In the genomic region with DNA sequence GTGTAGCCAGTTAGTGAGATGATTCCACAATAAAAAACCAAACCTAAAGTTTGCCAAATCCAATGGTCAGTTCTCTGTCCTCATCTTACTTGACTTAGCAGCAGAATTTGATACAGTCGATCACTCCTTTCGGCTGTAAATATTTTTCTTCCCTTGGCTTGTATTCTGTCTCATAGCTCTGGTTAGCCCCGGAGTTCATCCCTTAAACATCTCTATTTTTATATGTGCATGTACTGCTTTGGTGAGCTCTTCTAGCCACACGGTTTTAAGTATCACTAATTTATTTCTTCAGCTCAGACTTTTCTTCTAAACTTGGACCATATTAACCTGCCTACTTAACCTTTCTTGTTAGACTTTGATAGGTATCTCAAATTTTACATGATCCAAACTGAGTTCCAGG, we compare ENCODE assay signal across 11 cellular contexts. TPM values are rescaled to one million over a fixed set of nuclear protein-coding genes. Genes with fewer than 3 reads are reported as not detected.
"Had no signal": no experiment of that assay in that cellular context is flagged by ENCODE, and none has a peak within 500 bp of the region (broad histone marks: within the 10 kb centered on the region; RNA-seq: fewer than 3 reads in every experiment).

No MANE protein-coding gene starts in this region.

- H3K36me3 ChIP-seq: HAP-1 had no signal

- FAIRE-seq: HepG2 had no signal

- H3K4me3 ChIP-seq: HAP-1 had no signal

- DNase-seq: GOT3, H7, HFFc6, IMR-90, KBM-7 had no signal

- H3K9me3 ChIP-seq: HAP-1 had no signal

- H3K27ac ChIP-seq: HL-60 had no signal

- ATAC-seq: HCT116, HepG2 had no signal

RNA-seq across cellular contexts. Expression of a gene that starts 17.8 kb away (rescaled TPM):
- total RNA-seq: H4, H7, HepG2, HFFc6, HT1080, IMR-90 had no signal
- polyA plus RNA-seq: HepG2, IMR-90 had no signal

RNA-seq across cellular contexts. Expression of a gene that starts 49.4 kb away (rescaled TPM):
- total RNA-seq: HT1080 had no signal
- polyA plus RNA-seq: HepG2 had no signal
